Comparison of ENCODE assay signal across 1 cellular context in the genomic region with DNA sequence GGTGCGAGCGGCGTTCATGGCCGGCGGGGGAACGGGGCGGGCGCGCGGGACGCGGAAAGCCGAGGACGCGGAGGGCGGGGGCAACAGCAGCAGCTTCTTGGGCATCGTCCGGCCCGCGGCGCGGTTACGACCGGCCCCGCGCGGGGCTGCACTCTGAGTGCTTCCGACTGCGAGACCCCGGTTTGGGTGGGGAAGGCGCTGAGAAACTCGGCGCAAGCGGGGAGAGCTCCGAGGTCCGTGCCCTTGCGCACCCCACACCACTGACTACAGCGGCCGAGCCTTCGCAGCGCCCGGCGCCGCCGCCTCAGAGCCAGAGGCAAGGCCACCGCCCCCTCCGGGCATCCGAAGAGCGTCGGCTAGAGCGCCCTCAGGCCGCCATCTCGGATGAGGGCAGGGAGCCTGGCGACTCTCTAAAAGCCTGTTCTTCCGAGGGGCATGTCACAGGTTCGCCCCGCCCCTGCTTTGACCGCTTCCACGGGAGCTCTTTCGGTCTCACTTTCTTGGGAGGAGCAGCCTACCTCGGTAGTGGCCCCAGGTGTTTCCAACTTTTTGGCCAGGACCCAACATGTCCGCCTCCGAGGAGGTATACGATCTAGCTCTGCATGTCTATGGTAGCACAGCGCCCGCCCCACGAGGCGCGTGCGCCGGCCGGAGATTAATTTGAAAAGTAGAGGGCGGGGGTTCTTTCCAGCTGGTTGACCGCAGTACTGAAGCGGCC.
TF ChIP-seq lines count a peak whose summit lies in the region.

A gene with protein sequence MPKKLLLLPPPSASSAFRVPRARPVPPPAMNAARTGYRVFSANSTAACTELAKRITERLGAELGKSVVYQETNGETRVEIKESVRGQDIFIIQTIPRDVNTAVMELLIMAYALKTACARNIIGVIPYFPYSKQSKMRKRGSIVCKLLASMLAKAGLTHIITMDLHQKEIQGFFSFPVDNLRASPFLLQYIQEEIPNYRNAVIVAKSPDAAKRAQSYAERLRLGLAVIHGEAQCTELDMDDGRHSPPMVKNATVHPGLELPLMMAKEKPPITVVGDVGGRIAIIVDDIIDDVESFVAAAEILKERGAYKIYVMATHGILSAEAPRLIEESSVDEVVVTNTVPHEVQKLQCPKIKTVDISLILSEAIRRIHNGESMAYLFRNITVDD (minus strand): TSS at position 318 of the 718 bp plus-strand sequence. CDS start 213 bp downstream, at position 105.

TF ChIP-seq in HEK293, 187 proteins besides CTCF, POLR2A, EP300 and RAD21 (continued from another document and continues in another):
- TF ChIP-seq, protein P1, sequence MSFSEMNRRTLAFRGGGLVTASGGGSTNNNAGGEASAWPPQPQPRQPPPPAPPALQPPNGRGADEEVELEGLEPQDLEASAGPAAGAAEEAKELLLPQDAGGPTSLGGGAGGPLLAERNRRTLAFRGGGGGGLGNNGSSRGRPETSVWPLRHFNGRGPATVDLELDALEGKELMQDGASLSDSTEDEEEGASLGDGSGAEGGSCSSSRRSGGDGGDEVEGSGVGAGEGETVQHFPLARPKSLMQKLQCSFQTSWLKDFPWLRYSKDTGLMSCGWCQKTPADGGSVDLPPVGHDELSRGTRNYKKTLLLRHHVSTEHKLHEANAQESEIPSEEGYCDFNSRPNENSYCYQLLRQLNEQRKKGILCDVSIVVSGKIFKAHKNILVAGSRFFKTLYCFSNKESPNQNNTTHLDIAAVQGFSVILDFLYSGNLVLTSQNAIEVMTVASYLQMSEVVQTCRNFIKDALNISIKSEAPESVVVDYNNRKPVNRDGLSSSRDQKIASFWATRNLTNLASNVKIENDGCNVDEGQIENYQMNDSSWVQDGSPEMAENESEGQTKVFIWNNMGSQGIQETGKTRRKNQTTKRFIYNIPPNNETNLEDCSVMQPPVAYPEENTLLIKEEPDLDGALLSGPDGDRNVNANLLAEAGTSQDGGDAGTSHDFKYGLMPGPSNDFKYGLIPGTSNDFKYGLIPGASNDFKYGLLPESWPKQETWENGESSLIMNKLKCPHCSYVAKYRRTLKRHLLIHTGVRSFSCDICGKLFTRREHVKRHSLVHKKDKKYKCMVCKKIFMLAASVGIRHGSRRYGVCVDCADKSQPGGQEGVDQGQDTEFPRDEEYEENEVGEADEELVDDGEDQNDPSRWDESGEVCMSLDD (tag by site-specific recombination; IDR thresholded peaks at IDR 0.05), result peak; percentile 89
- TF ChIP-seq ZNF16 (tag by site-specific recombination; IDR thresholded peaks at IDR 0.05; ENCODE audit: low read depth), result no peak
- peak; percentile 100 for TF ChIP-seq YY1 (tag by site-specific recombination; IDR thresholded peaks at IDR 0.05)
- TF ChIP-seq ZNF214 (tag by site-specific recombination; IDR thresholded peaks at IDR 0.05; ENCODE audit: borderline replicate concordance), result no peak
- peak; percentile 95 for TF ChIP-seq SP7 (tag by site-specific recombination; IDR thresholded peaks at IDR 0.05)
- TF ChIP-seq, protein P2, sequence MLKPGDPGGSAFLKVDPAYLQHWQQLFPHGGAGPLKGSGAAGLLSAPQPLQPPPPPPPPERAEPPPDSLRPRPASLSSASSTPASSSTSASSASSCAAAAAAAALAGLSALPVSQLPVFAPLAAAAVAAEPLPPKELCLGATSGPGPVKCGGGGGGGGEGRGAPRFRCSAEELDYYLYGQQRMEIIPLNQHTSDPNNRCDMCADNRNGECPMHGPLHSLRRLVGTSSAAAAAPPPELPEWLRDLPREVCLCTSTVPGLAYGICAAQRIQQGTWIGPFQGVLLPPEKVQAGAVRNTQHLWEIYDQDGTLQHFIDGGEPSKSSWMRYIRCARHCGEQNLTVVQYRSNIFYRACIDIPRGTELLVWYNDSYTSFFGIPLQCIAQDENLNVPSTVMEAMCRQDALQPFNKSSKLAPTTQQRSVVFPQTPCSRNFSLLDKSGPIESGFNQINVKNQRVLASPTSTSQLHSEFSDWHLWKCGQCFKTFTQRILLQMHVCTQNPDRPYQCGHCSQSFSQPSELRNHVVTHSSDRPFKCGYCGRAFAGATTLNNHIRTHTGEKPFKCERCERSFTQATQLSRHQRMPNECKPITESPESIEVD (tag by site-specific recombination; IDR thresholded peaks at IDR 0.05), result no peak
- TF ChIP-seq ZNF175 (tag by site-specific recombination; IDR thresholded peaks at IDR 0.05), result no peak
- no peak for TF ChIP-seq ZNF138 (tag by site-specific recombination; IDR thresholded peaks at IDR 0.05; ENCODE audit: borderline replicate concordance)
- peak; percentile 77 for TF ChIP-seq ZSCAN30 (tag by site-specific recombination; IDR thresholded peaks at IDR 0.05)
- TF ChIP-seq REPIN1 (tag by site-specific recombination; IDR thresholded peaks at IDR 0.05; ENCODE audit: low read depth), result peak; percentile 65; the same call in 1 of the 2 replicates
- TF ChIP-seq ZNF596 (tag by site-specific recombination; IDR thresholded peaks at IDR 0.05), result no peak
- peak; percentile 94 for TF ChIP-seq ZBTB17 (tag by site-specific recombination; IDR thresholded peaks at IDR 0.05)
- TF ChIP-seq ZEB2 (tag by site-specific recombination; IDR thresholded peaks at IDR 0.05), result peak; percentile 97
- TF ChIP-seq, protein P3, sequence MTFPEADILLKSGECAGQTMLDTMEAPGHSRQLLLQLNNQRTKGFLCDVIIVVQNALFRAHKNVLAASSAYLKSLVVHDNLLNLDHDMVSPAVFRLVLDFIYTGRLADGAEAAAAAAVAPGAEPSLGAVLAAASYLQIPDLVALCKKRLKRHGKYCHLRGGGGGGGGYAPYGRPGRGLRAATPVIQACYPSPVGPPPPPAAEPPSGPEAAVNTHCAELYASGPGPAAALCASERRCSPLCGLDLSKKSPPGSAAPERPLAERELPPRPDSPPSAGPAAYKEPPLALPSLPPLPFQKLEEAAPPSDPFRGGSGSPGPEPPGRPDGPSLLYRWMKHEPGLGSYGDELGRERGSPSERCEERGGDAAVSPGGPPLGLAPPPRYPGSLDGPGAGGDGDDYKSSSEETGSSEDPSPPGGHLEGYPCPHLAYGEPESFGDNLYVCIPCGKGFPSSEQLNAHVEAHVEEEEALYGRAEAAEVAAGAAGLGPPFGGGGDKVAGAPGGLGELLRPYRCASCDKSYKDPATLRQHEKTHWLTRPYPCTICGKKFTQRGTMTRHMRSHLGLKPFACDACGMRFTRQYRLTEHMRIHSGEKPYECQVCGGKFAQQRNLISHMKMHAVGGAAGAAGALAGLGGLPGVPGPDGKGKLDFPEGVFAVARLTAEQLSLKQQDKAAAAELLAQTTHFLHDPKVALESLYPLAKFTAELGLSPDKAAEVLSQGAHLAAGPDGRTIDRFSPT (tag by site-specific recombination; IDR thresholded peaks at IDR 0.05), result peak; percentile 86
- TF ChIP-seq, protein P4, sequence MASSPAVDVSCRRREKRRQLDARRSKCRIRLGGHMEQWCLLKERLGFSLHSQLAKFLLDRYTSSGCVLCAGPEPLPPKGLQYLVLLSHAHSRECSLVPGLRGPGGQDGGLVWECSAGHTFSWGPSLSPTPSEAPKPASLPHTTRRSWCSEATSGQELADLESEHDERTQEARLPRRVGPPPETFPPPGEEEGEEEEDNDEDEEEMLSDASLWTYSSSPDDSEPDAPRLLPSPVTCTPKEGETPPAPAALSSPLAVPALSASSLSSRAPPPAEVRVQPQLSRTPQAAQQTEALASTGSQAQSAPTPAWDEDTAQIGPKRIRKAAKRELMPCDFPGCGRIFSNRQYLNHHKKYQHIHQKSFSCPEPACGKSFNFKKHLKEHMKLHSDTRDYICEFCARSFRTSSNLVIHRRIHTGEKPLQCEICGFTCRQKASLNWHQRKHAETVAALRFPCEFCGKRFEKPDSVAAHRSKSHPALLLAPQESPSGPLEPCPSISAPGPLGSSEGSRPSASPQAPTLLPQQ (tag by site-specific recombination; IDR thresholded peaks at IDR 0.05), result no peak
- peak; percentile 31; the same call in 1 of the 2 replicates for TF ChIP-seq ZIC2 (tag by site-specific recombination; IDR thresholded peaks at IDR 0.05)
- TF ChIP-seq ZNF239 (tag by site-specific recombination; IDR thresholded peaks at IDR 0.05), result no peak; the same call in 1 of the 2 replicates
- no peak for TF ChIP-seq ZNF223 (tag by site-specific recombination; IDR thresholded peaks at IDR 0.05)
- TF ChIP-seq, protein P5, sequence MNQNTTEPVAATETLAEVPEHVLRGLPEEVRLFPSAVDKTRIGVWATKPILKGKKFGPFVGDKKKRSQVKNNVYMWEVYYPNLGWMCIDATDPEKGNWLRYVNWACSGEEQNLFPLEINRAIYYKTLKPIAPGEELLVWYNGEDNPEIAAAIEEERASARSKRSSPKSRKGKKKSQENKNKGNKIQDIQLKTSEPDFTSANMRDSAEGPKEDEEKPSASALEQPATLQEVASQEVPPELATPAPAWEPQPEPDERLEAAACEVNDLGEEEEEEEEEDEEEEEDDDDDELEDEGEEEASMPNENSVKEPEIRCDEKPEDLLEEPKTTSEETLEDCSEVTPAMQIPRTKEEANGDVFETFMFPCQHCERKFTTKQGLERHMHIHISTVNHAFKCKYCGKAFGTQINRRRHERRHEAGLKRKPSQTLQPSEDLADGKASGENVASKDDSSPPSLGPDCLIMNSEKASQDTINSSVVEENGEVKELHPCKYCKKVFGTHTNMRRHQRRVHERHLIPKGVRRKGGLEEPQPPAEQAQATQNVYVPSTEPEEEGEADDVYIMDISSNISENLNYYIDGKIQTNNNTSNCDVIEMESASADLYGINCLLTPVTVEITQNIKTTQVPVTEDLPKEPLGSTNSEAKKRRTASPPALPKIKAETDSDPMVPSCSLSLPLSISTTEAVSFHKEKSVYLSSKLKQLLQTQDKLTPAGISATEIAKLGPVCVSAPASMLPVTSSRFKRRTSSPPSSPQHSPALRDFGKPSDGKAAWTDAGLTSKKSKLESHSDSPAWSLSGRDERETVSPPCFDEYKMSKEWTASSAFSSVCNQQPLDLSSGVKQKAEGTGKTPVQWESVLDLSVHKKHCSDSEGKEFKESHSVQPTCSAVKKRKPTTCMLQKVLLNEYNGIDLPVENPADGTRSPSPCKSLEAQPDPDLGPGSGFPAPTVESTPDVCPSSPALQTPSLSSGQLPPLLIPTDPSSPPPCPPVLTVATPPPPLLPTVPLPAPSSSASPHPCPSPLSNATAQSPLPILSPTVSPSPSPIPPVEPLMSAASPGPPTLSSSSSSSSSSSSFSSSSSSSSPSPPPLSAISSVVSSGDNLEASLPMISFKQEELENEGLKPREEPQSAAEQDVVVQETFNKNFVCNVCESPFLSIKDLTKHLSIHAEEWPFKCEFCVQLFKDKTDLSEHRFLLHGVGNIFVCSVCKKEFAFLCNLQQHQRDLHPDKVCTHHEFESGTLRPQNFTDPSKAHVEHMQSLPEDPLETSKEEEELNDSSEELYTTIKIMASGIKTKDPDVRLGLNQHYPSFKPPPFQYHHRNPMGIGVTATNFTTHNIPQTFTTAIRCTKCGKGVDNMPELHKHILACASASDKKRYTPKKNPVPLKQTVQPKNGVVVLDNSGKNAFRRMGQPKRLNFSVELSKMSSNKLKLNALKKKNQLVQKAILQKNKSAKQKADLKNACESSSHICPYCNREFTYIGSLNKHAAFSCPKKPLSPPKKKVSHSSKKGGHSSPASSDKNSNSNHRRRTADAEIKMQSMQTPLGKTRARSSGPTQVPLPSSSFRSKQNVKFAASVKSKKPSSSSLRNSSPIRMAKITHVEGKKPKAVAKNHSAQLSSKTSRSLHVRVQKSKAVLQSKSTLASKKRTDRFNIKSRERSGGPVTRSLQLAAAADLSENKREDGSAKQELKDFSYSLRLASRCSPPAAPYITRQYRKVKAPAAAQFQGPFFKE (tag by site-specific recombination; IDR thresholded peaks at IDR 0.05; ENCODE audit: borderline replicate concordance), result no peak
- no peak for TF ChIP-seq HOXC10 (CRISPR knock-in tag; IDR thresholded peaks at IDR 0.05)
- TF ChIP-seq SP3 (tag by site-specific recombination; IDR thresholded peaks at IDR 0.05), result peak; percentile 99
- TF ChIP-seq GLIS2 (tag by site-specific recombination; IDR thresholded peaks at IDR 0.05), result no peak
- no peak for TF ChIP-seq ZNF155 (tag by site-specific recombination; IDR thresholded peaks at IDR 0.05)
- TF ChIP-seq, protein P6, sequence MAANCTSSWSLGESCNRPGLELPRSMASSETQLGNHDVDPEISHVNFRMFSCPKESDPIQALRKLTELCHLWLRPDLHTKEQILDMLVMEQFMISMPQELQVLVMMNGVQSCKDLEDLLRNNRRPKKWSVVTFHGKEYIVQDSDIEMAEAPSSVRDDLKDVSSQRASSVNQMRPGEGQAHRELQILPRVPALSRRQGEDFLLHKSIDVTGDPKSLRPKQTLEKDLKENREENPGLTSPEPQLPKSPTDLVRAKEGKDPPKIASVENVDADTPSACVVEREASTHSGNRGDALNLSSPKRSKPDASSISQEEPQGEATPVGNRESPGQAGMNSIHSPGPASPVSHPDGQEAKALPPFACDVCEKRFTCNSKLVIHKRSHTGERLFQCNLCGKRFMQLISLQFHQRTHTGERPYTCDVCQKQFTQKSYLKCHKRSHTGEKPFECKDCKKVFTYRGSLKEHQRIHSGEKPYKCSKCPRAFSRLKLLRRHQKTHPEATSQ (tag by site-specific recombination; IDR thresholded peaks at IDR 0.05), result no peak; the same call in none of the 2 replicates
- no peak for TF ChIP-seq ZNF747 (tag by site-specific recombination; IDR thresholded peaks at IDR 0.05)
- TF ChIP-seq ZNF335 (tag by site-specific recombination; conservative IDR thresholded peaks at IDR 0.05), result no peak; the same call in 1 of the 2 replicates
- TF ChIP-seq, protein P7, sequence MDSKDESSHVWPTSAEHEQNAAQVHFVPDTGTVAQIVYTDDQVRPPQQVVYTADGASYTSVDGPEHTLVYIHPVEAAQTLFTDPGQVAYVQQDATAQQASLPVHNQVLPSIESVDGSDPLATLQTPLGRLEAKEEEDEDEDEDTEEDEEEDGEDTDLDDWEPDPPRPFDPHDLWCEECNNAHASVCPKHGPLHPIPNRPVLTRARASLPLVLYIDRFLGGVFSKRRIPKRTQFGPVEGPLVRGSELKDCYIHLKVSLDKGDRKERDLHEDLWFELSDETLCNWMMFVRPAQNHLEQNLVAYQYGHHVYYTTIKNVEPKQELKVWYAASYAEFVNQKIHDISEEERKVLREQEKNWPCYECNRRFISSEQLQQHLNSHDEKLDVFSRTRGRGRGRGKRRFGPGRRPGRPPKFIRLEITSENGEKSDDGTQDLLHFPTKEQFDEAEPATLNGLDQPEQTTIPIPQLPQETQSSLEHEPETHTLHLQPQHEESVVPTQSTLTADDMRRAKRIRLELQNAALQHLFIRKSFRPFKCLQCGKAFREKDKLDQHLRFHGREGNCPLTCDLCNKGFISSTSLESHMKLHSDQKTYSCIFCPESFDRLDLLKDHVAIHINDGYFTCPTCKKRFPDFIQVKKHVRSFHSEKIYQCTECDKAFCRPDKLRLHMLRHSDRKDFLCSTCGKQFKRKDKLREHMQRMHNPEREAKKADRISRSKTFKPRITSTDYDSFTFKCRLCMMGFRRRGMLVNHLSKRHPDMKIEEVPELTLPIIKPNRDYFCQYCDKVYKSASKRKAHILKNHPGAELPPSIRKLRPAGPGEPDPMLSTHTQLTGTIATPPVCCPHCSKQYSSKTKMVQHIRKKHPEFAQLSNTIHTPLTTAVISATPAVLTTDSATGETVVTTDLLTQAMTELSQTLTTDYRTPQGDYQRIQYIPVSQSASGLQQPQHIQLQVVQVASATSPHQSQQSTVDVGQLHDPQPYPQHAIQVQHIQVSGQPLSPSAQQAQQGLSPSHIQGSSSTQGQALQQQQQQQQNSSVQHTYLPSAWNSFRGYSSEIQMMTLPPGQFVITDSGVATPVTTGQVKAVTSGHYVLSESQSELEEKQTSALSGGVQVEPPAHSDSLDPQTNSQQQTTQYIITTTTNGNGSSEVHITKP (tag by site-specific recombination; IDR thresholded peaks at IDR 0.05), result peak; percentile 90
- TF ChIP-seq, protein P8, sequence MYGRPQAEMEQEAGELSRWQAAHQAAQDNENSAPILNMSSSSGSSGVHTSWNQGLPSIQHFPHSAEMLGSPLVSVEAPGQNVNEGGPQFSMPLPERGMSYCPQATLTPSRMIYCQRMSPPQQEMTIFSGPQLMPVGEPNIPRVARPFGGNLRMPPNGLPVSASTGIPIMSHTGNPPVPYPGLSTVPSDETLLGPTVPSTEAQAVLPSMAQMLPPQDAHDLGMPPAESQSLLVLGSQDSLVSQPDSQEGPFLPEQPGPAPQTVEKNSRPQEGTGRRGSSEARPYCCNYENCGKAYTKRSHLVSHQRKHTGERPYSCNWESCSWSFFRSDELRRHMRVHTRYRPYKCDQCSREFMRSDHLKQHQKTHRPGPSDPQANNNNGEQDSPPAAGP (tag by site-specific recombination; IDR thresholded peaks at IDR 0.05), result peak; percentile 94
- no peak for TF ChIP-seq ZNF114 (tag by site-specific recombination; IDR thresholded peaks at IDR 0.05)
